In the genomic region with DNA sequence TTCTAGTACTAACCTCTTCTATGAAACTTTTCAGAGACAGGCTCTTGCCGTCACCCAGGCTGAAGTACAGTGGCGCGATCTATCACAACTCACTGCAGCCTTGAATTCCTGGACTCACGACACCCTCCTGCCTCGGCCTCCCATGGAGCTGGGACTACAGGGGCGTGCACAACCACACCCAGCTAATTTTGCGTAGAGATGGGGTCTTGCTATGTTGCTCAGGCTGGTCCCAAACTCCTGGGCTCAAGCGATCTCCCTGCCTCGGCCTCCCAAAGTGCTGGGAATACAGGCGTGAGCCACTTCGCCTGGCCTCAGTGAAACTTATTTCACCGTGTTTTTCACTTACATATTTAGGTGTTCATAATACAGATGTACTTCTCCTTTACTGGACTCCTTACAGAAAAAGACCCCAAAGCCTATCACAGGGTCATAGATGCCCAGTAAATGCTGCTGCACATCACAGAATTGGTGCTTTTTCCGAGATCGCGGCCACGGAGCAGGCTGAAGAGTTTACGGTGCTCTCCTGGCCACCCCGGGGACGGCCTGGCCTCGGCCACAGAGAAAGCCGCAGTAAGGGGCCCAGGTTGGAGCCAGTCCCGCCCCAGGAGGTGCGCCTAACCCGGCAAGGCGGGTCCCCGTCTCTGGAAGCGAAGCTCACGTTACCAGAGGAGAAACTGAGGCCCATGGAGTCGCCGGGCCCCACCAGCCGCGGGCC, we compare ENCODE assay signal across 1 cellular context.
A peak's percentile ranks its signal among the peaks of the same experiment; 100 is the strongest.
TF ChIP-seq lines count a peak whose summit lies in the region.

No MANE protein-coding gene starts in this region.

TF ChIP-seq in WTC11, 78 proteins besides CTCF, POLR2A, EP300 and RAD21 (continued from another document):
- TF ChIP-seq, protein P1, sequence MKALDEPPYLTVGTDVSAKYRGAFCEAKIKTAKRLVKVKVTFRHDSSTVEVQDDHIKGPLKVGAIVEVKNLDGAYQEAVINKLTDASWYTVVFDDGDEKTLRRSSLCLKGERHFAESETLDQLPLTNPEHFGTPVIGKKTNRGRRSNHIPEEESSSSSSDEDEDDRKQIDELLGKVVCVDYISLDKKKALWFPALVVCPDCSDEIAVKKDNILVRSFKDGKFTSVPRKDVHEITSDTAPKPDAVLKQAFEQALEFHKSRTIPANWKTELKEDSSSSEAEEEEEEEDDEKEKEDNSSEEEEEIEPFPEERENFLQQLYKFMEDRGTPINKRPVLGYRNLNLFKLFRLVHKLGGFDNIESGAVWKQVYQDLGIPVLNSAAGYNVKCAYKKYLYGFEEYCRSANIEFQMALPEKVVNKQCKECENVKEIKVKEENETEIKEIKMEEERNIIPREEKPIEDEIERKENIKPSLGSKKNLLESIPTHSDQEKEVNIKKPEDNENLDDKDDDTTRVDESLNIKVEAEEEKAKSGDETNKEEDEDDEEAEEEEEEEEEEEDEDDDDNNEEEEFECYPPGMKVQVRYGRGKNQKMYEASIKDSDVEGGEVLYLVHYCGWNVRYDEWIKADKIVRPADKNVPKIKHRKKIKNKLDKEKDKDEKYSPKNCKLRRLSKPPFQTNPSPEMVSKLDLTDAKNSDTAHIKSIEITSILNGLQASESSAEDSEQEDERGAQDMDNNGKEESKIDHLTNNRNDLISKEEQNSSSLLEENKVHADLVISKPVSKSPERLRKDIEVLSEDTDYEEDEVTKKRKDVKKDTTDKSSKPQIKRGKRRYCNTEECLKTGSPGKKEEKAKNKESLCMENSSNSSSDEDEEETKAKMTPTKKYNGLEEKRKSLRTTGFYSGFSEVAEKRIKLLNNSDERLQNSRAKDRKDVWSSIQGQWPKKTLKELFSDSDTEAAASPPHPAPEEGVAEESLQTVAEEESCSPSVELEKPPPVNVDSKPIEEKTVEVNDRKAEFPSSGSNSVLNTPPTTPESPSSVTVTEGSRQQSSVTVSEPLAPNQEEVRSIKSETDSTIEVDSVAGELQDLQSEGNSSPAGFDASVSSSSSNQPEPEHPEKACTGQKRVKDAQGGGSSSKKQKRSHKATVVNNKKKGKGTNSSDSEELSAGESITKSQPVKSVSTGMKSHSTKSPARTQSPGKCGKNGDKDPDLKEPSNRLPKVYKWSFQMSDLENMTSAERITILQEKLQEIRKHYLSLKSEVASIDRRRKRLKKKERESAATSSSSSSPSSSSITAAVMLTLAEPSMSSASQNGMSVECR (CRISPR knock-in tag; IDR thresholded peaks at IDR 0.05; ENCODE audit: borderline replicate concordance) = no peak
- TF ChIP-seq RELA (CRISPR knock-in tag; IDR thresholded peaks at IDR 0.05; ENCODE audit: borderline replicate concordance) (no peak), ATF1 (CRISPR knock-in tag; IDR thresholded peaks at IDR 0.05) (no peak), IRF2 (CRISPR knock-in tag; IDR thresholded peaks at IDR 0.05; ENCODE audit: borderline replicate concordance, low read depth) (0 out of 2 replicates have a peak, but pooled peaks have one; percentile 54), ZNF121 (CRISPR knock-in tag; IDR thresholded peaks at IDR 0.05) (peak; percentile 92)
